ENCODE assay signal across 1 cellular context in genomic region chr5:53642006-53642405, GRCh38.
TF ChIP-seq lines count a peak whose summit lies in the region.

No MANE protein-coding gene starts in this region.

TF ChIP-seq in GM23338, 12 proteins besides CTCF, POLR2A, EP300 and RAD21 (continued from another document):
- TF ChIP-seq CREB1 (CRISPR knock-in tag; IDR thresholded peaks at IDR 0.05; ENCODE audit: low read depth) (no peak), JUNB (IDR thresholded peaks at IDR 0.05; ENCODE audit: unreplicated experiment) (no peak)
TF ChIP-seq in GM23338: peak in this region for 0.
